8 cellular contexts compared by ENCODE assay signal in genomic region chr7:76048668-76048988, GRCh38. TPM values are rescaled to one million over a fixed set of nuclear protein-coding genes. Genes with fewer than 3 reads are reported as not detected.
DNase-seq lines count a peak whose midpoint lies in the region; ATAC-seq and TF ChIP-seq lines count a peak whose summit lies in the region.

No MANE protein-coding gene starts in this region.

- ATAC-seq in activated CD8-positive, alpha-beta memory T cell treated with anti-CD3 and anti-CD28 coated beads, Interleukin-2, amount 10 ng/mL, durations not matched to agents 7 days and 5 days, result peak; percentile 8
- ATAC-seq in gastroesophageal sphincter (no peak), HG03521 (IDR thresholded peaks at IDR 0.05; ENCODE audit: unreplicated experiment) (no peak)

- TF ChIP-seq EP300 in gastroesophageal sphincter (IDR thresholded peaks at IDR 0.05), result no peak

- H3K9me3 Mint-ChIP-seq in activated CD8-positive, alpha-beta memory T cell treated with anti-CD3 and anti-CD28 coated beads, Interleukin-2, amount 10 ng/mL, durations not matched to agents 7 days and 5 days (ENCODE audit: low read depth), result no peaks in the 10 kb centered on the region

- CTCF ChIA-PET in activated CD8-positive, alpha-beta memory T cell treated with anti-CD3 and anti-CD28 coated beads, Interleukin-2, amount 10 ng/mL, durations not matched to agents 7 days and 5 days (lab: Charles Lee), result interaction anchor here (0.5 to 1.5 kb wide), 4 partner anchors 28 to 130 kb away, joined by 3 to 8 read pairs (median 4); no protein-coding TSS in a partner anchor

- 11 to 19% methylated on average over 2 to 3 of the region's 9 CpGs for WGBS in gastroesophageal sphincter (ENCODE audit: low coverage in 1 of 2), 2 donors

- H3K79me2 ChIP-seq in Loucy (ENCODE audit: insufficient read depth, low read length), result peaks cover 89% of the 10 kb centered on the region

- H3K9me3 ChIP-seq in Loucy (ENCODE audit: insufficient read depth, low read depth, low read length), result no peaks in the 10 kb centered on the region
- no peaks in the 10 kb centered on the region for H3K9me3 ChIP-seq in gastroesophageal sphincter

- no peaks in the 10 kb centered on the region for H3K9me2 ChIP-seq in Loucy (replicated peaks; ENCODE audit: low read depth, low read length)

- peak overlapping the region; percentile 99 for H3K4me3 Mint-ChIP-seq in activated CD8-positive, alpha-beta memory T cell treated with anti-CD3 and anti-CD28 coated beads, Interleukin-2, amount 10 ng/mL, durations not matched to agents 7 days and 5 days

- no peaks in the 10 kb centered on the region for H3K27me3 Mint-ChIP-seq in activated CD8-positive, alpha-beta memory T cell treated with anti-CD3 and anti-CD28 coated beads, Interleukin-2, amount 10 ng/mL, durations not matched to agents 7 days and 5 days

- H3K36me3 Mint-ChIP-seq in activated CD8-positive, alpha-beta memory T cell treated with anti-CD3 and anti-CD28 coated beads, Interleukin-2, amount 10 ng/mL, durations not matched to agents 7 days and 5 days, result peaks cover 32% of the 10 kb centered on the region

- peak overlapping the region; percentile 98 for H3K9ac ChIP-seq in Loucy (ENCODE audit: low read depth, low read length, poor library complexity, severe bottlenecking)

- TF ChIP-seq POLR2A in gastroesophageal sphincter (IDR thresholded peaks at IDR 0.05), result no peak

- H3K4me1 ChIP-seq in Loucy (ENCODE audit: insufficient read depth, low read length, poor library complexity, severe bottlenecking) (peaks cover 45% of the 10 kb centered on the region), gastroesophageal sphincter (peaks cover 0 to 75% (median 14%) of the 10 kb centered on the region in 3 donors)

- H3K36me3 ChIP-seq in Loucy (ENCODE audit: insufficient read depth, low read length) (no peaks in the 10 kb centered on the region), gastroesophageal sphincter (peaks cover 0 to 30% of the 10 kb centered on the region in 2 donors)

- DNase-seq in NCI-H1092 treated with DMSO at 0.1 percent for 48 hours (lab: John Stamatoyannopoulos, UW), result peak; percentile 23
- no peak for DNase-seq in NCI-H1092 (lab: John Stamatoyannopoulos, UW)
- peak; percentile 53 for DNase-seq in activated CD8-positive, alpha-beta memory T cell treated with anti-CD3 and anti-CD28 coated beads, Interleukin-2, amount 10 ng/mL, durations not matched to agents 7 days and 5 days
- DNase-seq in retinal pigment epithelial cell (ENCODE audit: low read depth), result no peak
- no peak for DNase-seq in NCI-H345 (lab: John Stamatoyannopoulos, UW)

- peaks cover 23% of the 10 kb centered on the region for H4K20me1 ChIP-seq in Loucy (ENCODE audit: insufficient read depth, low read length, poor library complexity, severe bottlenecking)

- peak overlapping the region; percentile 85 to 97 (median 96) for H3K27ac ChIP-seq in gastroesophageal sphincter

- H3K27me3 ChIP-seq in Loucy (ENCODE audit: insufficient read depth, low read length, poor library complexity, severe bottlenecking), result peaks cover 4% of the 10 kb centered on the region
- H3K27me3 ChIP-seq in gastroesophageal sphincter, result no peaks in the 10 kb centered on the region

- H2AFZ ChIP-seq in Loucy (ENCODE audit: low read length), result peak overlapping the region; percentile 81

- H3K4me1 Mint-ChIP-seq in activated CD8-positive, alpha-beta memory T cell treated with anti-CD3 and anti-CD28 coated beads, Interleukin-2, amount 10 ng/mL, durations not matched to agents 7 days and 5 days, result peaks cover 59% of the 10 kb centered on the region

- peak overlapping the region; percentile 94 for H3K4me2 ChIP-seq in Loucy (ENCODE audit: low read depth, low read length, poor library complexity, severe bottlenecking)

- no peak; the same call in 1 of the 2 replicates for TF ChIP-seq CTCF in Loucy (conservative IDR thresholded peaks at IDR 0.05; ENCODE audit: low read length)
- no peak for TF ChIP-seq CTCF in gastroesophageal sphincter (IDR thresholded peaks at IDR 0.05)
- TF ChIP-seq CTCF in retinal pigment epithelial cell (conservative IDR thresholded peaks at IDR 0.05; ENCODE audit: low read depth, low read length), result peak; percentile 27

- peak overlapping the region; percentile 97 for H3K4me3 ChIP-seq in Loucy (ENCODE audit: low read length, poor library complexity, severe bottlenecking)
- H3K4me3 ChIP-seq in gastroesophageal sphincter, result peak overlapping the region; percentile 94 to 95
- peak overlapping the region; percentile 79 for H3K4me3 ChIP-seq in retinal pigment epithelial cell (ENCODE audit: low read length)

- H3K27ac Mint-ChIP-seq in activated CD8-positive, alpha-beta memory T cell treated with anti-CD3 and anti-CD28 coated beads, Interleukin-2, amount 10 ng/mL, durations not matched to agents 7 days and 5 days, result peak overlapping the region; percentile 96

- H3F3A ChIP-seq in Loucy (ENCODE audit: low read depth), result no peaks in the 10 kb centered on the region

RNA-seq across cellular contexts. Expression of gene MDH2, which starts 0.7 kb away (rescaled TPM):
- total RNA-seq in activated CD8-positive, alpha-beta memory T cell treated with anti-CD3 and anti-CD28 coated beads, Interleukin-2, amount 10 ng/mL, durations not matched to agents 7 days and 5 days, result 100 to 1,000 TPM; 186 to 230 TPM
- total RNA-seq in gastroesophageal sphincter, result 100 to 1,000 TPM in 1 of 4 donors, 10 to 100 TPM in 3; 62.7 to 120 (median 71.0) TPM

RNA-seq across cellular contexts. Expression of gene STYXL1, which starts 0.8 kb away (rescaled TPM):
- 10 to 100 TPM; 42.6 to 43.6 TPM for total RNA-seq in activated CD8-positive, alpha-beta memory T cell treated with anti-CD3 and anti-CD28 coated beads, Interleukin-2, amount 10 ng/mL, durations not matched to agents 7 days and 5 days
- total RNA-seq in gastroesophageal sphincter, result 10 to 100 TPM in 2 of 4 donors, 1 to 10 TPM in 2; 8.7 to 18.1 (median 12.5) TPM

RNA-seq across cellular contexts. Expression of gene TMEM120A, which starts 54.2 kb away (rescaled TPM):
- 10 to 100 TPM; 25.4 to 27.0 TPM for total RNA-seq in activated CD8-positive, alpha-beta memory T cell treated with anti-CD3 and anti-CD28 coated beads, Interleukin-2, amount 10 ng/mL, durations not matched to agents 7 days and 5 days
- total RNA-seq in gastroesophageal sphincter, result 10 to 100 TPM in 3 of 4 donors, 1 to 10 TPM in 1; 6.2 to 32.4 (median 29.0) TPM

Comparison
In these comparisons a context has a peak if more than half of its experiments do, and no peak if none do; other contexts are left out.
1. DNase-seq: peak in NCI-H1092 treated with DMSO at 0.1 percent for 48 hours (single experiment) and activated CD8-positive, alpha-beta memory T cell treated with anti-CD3 and anti-CD28 coated beads, Interleukin-2, amount 10 ng/mL, durations not matched to agents 7 days and 5 days (single experiment); none in NCI-H1092 (single experiment), retinal pigment epithelial cell (single experiment) and NCI-H345 (single experiment).
2. Peak in every context shown above with its lines, with median percentiles within 50 percentile points of each other: H3K4me3 ChIP-seq.